12 cellular contexts compared by ENCODE assay signal in genomic region chr10:5595591-5596590, GRCh38.
A peak's percentile ranks its signal among the peaks of the same experiment; 100 is the strongest.
DNase-seq lines count a peak whose midpoint lies in the region; ATAC-seq and TF ChIP-seq lines count a peak whose summit lies in the region.
"Had no signal": no experiment of that assay in that cellular context is flagged by ENCODE, and none has a peak within 500 bp of the region (broad histone marks: within the 10 kb centered on the region; RNA-seq: fewer than 3 reads in every experiment).

No MANE protein-coding gene starts in this region.

- H3K36me3 Mint-ChIP-seq in activated naive CD4-positive, alpha-beta T cell treated with anti-CD3 and anti-CD28 coated beads, Interleukin-2, amount 50 U/mL, for 72 hours = no peaks in the 10 kb centered on the region
- H3K36me3 Mint-ChIP-seq: neural progenitor cell had no signal

- H2AFZ ChIP-seq in smooth muscle cell (ENCODE audit: low read depth) = no peak overlapping the region
- H2AFZ ChIP-seq: neural progenitor cell had no signal

- H3K27ac ChIP-seq in smooth muscle cell (ENCODE audit: low read depth) = peak overlapping the region; percentile 97
- no peak overlapping the region for H3K27ac ChIP-seq in prostate gland
- H3K27ac ChIP-seq: C4-2B, neural progenitor cell had no signal

- no peak for DNase-seq in activated naive CD4-positive, alpha-beta T cell treated with anti-CD3 and anti-CD28 coated beads, Interleukin-2, amount 50 U/mL, for 72 hours (ENCODE audit: low spot score in 2 of 2)
- no peak for DNase-seq in activated naive CD4-positive, alpha-beta T cell (lab: John Stamatoyannopoulos, UW)
- DNase-seq in fibroblast of the aortic adventitia (ENCODE audit: low read depth) = peak; percentile 84
- DNase-seq in smooth muscle cell (lab: John Stamatoyannopoulos, UW; ENCODE audit: unreplicated experiment) = no peak
- no peak for DNase-seq in prostate gland (ENCODE audit: low spot score)
- DNase-seq: activated CD8-positive, alpha-beta memory T cell treated with anti-CD3 and anti-CD28 coated beads, Interleukin-2, amount 50 U/mL, for 4 hours; RPMI8226 had no signal

- intact Hi-C loops in prostate gland (cut with DNase I) = no loop called here

- peak overlapping the region; percentile 76 for H3K4me2 ChIP-seq in smooth muscle cell
- H3K4me2 ChIP-seq: neural progenitor cell had no signal

- peaks cover 25% of the 10 kb centered on the region for H3F3A ChIP-seq in smooth muscle cell (ENCODE audit: low read depth)

- H3K36me3 ChIP-seq in smooth muscle cell (ENCODE audit: low read depth) (no peaks in the 10 kb centered on the region), prostate gland (no peaks in the 10 kb centered on the region)
- H3K36me3 ChIP-seq: neural progenitor cell had no signal

- no peaks in the 10 kb centered on the region for H4K20me1 ChIP-seq in smooth muscle cell (ENCODE audit: low read depth)

- 31% methylated on average over 19 of the region's 19 CpGs for WGBS in smooth muscle cell (ENCODE audit: low lambda C conversion rate)
- WGBS in prostate gland = 70% methylated on average over 19 of the region's 19 CpGs

- H3K79me2 ChIP-seq in smooth muscle cell (ENCODE audit: low read depth) = no peaks in the 10 kb centered on the region

- H3K9me3 ChIP-seq in smooth muscle cell (replicated peaks; ENCODE audit: low read depth) (no peaks in the 10 kb centered on the region), prostate gland (no peaks in the 10 kb centered on the region)

- H3K27me3 ChIP-seq in smooth muscle cell (ENCODE audit: low read depth) (no peaks in the 10 kb centered on the region), prostate gland (replicated peaks; ENCODE audit: insufficient read depth) (no peaks in the 10 kb centered on the region)
- H3K27me3 ChIP-seq: neural progenitor cell had no signal

- H3K4me1 ChIP-seq in smooth muscle cell (ENCODE audit: low read depth) (peaks cover 32% of the 10 kb centered on the region), prostate gland (replicated peaks) (no peaks in the 10 kb centered on the region)

- H3K27ac Mint-ChIP-seq in activated naive CD4-positive, alpha-beta T cell treated with anti-CD3 and anti-CD28 coated beads, Interleukin-2, amount 50 U/mL, for 72 hours = peak overlapping the region in 1 of 2 donors; percentile 75

- no peak for TF ChIP-seq CTCF in fibroblast of the aortic adventitia (IDR thresholded peaks at IDR 0.05; ENCODE audit: insufficient read depth, low read length)
- TF ChIP-seq CTCF in smooth muscle cell (IDR thresholded peaks at IDR 0.05; ENCODE audit: borderline replicate concordance, insufficient read depth, poor library complexity, severe bottlenecking) = no peak
- no peak for TF ChIP-seq CTCF in prostate gland (IDR thresholded peaks at IDR 0.05)

- no peak for TF ChIP-seq POLR2A in prostate gland (IDR thresholded peaks at IDR 0.05)

- ATAC-seq in activated naive CD4-positive, alpha-beta T cell treated with anti-CD3 and anti-CD28 coated beads, Interleukin-2, amount 50 U/mL, for 72 hours = peak; percentile 54
- ATAC-seq in SK-N-SH treated with all-trans-retinoic acid at 6 μM for 48 hours = peak; percentile 80
- ATAC-seq in HG02840 (IDR thresholded peaks at IDR 0.05; ENCODE audit: low FRiP score, unreplicated experiment) = no peak
- ATAC-seq in GM21825 (IDR thresholded peaks at IDR 0.05; ENCODE audit: unreplicated experiment) = no peak

- H3K9me3 Mint-ChIP-seq in activated naive CD4-positive, alpha-beta T cell treated with anti-CD3 and anti-CD28 coated beads, Interleukin-2, amount 50 U/mL, for 72 hours = no peaks in the 10 kb centered on the region
- H3K9me3 Mint-ChIP-seq: neural progenitor cell had no signal

- H3K9ac ChIP-seq in smooth muscle cell (ENCODE audit: low read depth) = peak overlapping the region; percentile 83
- H3K9ac ChIP-seq: neural progenitor cell had no signal

- H3K4me3 ChIP-seq in fibroblast of the aortic adventitia (ENCODE audit: low read depth, low read length) (no peak overlapping the region), smooth muscle cell (no peak overlapping the region), prostate gland (no peak overlapping the region)
- H3K4me3 ChIP-seq: neural progenitor cell had no signal

TF ChIP-seq in SK-N-SH treated with all-trans-retinoic acid at 6 μM for 48 hours, 23 proteins besides CTCF, POLR2A, EP300 and RAD21:
- no peak for TF ChIP-seq ZNF70 (CRISPR knock-in tag; IDR thresholded peaks at IDR 0.05)
- no peak for TF ChIP-seq CSRNP3 (CRISPR knock-in tag; IDR thresholded peaks at IDR 0.05)

Comparison
In these comparisons a context has a peak if more than half of its experiments do, and no peak if none do; other contexts are left out.
1. ATAC-seq: peak in activated naive CD4-positive, alpha-beta T cell treated with anti-CD3 and anti-CD28 coated beads, Interleukin-2, amount 50 U/mL, for 72 hours (2 of 2) and SK-N-SH treated with all-trans-retinoic acid at 6 μM for 48 hours (single experiment); none in HG02840 (single experiment) and GM21825 (single experiment).